ENCODE assay signal across 1 cellular context in genomic region chr6:141290871-141291270, GRCh38.
TF ChIP-seq lines count a peak whose summit lies in the region.

No MANE protein-coding gene starts in this region.

TF ChIP-seq in GM23338, 12 proteins besides CTCF, POLR2A, EP300 and RAD21 (continued from another document):
- TF ChIP-seq, protein P1, sequence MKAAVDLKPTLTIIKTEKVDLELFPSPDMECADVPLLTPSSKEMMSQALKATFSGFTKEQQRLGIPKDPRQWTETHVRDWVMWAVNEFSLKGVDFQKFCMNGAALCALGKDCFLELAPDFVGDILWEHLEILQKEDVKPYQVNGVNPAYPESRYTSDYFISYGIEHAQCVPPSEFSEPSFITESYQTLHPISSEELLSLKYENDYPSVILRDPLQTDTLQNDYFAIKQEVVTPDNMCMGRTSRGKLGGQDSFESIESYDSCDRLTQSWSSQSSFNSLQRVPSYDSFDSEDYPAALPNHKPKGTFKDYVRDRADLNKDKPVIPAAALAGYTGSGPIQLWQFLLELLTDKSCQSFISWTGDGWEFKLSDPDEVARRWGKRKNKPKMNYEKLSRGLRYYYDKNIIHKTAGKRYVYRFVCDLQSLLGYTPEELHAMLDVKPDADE (IDR thresholded peaks at IDR 0.05) = no peak
- TF ChIP-seq POLR2AphosphoS5 (IDR thresholded peaks at IDR 0.05; ENCODE audit: low read depth) = no peak
- no peak for TF ChIP-seq EZH2 (IDR thresholded peaks at IDR 0.05; ENCODE audit: low read depth, unreplicated experiment)
- no peak for TF ChIP-seq ZNF331 (CRISPR knock-in tag; IDR thresholded peaks at IDR 0.05; ENCODE audit: low read depth)
- TF ChIP-seq JUNB (IDR thresholded peaks at IDR 0.05; ENCODE audit: unreplicated experiment) = no peak
- no peak for TF ChIP-seq ZNF114 (CRISPR knock-in tag; IDR thresholded peaks at IDR 0.05)
